ENCODE assay signal across 16 cellular contexts in genomic region chr5:133357758-133358157, GRCh38.
DNase-seq lines count a peak whose midpoint lies in the region; ATAC-seq and TF ChIP-seq lines count a peak whose summit lies in the region.
"Had no signal": no experiment of that assay in that cellular context is flagged by ENCODE, and none has a peak within 500 bp of the region (broad histone marks: within the 10 kb centered on the region; RNA-seq: fewer than 3 reads in every experiment).

No MANE protein-coding gene starts in this region.

- H4K20me1 ChIP-seq in smooth muscle cell (ENCODE audit: low read depth), result no peaks in the 10 kb centered on the region
- H4K20me1 ChIP-seq: BLaER1 had no signal

- no peaks in the 10 kb centered on the region for H3F3A ChIP-seq in smooth muscle cell (ENCODE audit: low read depth)

- no peaks in the 10 kb centered on the region for H3K36me3 Mint-ChIP-seq in nephron progenitor cell (ENCODE audit: low read depth)

- H3K36me3 ChIP-seq in right atrium auricular region (no peaks in the 10 kb centered on the region), smooth muscle cell (ENCODE audit: low read depth) (no peaks in the 10 kb centered on the region)
- H3K36me3 ChIP-seq: BLaER1 had no signal

- H3K4me1 Mint-ChIP-seq in nephron progenitor cell, result peaks cover 91% of the 10 kb centered on the region
- H3K4me1 Mint-ChIP-seq: CD8-positive, alpha-beta memory T cell had no signal

- no peak overlapping the region for H3K4me3 Mint-ChIP-seq in nephron progenitor cell
- H3K4me3 Mint-ChIP-seq: CD8-positive, alpha-beta memory T cell had no signal

- H3K27me3 ChIP-seq in right atrium auricular region (no peaks in the 10 kb centered on the region), smooth muscle cell (ENCODE audit: low read depth) (no peaks in the 10 kb centered on the region)
- H3K27me3 ChIP-seq: BLaER1 had no signal

- peak; percentile 48 for DNase-seq in right atrium auricular region (ENCODE audit: low spot score)
- DNase-seq in left ventricle myocardium superior, result no peak
- DNase-seq in nephron progenitor cell, result no peak
- DNase-seq in smooth muscle cell (lab: John Stamatoyannopoulos, UW; ENCODE audit: unreplicated experiment), result no peak
- DNase-seq in HK-2 (ENCODE audit: unreplicated experiment), result no peak
- DNase-seq in left colon, result no peak
- no peak for DNase-seq in T1000 (lab: John Stamatoyannopoulos, UW)
- DNase-seq: 8988T; AML-193; Caco-2; CD8-positive, alpha-beta memory T cell; DND-41; GDM1; HCEC 1CT; IMR-90 had no signal

- peaks cover 10% of the 10 kb centered on the region for H3K27me3 Mint-ChIP-seq in nephron progenitor cell (ENCODE audit: low read depth, poor library complexity)

- intact Hi-C loops in left ventricle myocardium superior (cut with micrococcal nuclease) (no loop called here), left colon (cut with DNase I, micrococcal nuclease) (no loop called here)

- H3K9ac ChIP-seq in smooth muscle cell (ENCODE audit: low read depth), result no peak overlapping the region
- H3K9ac ChIP-seq: BLaER1 had no signal

- peak overlapping the region; percentile 64 for H3K27ac Mint-ChIP-seq in nephron progenitor cell
- H3K27ac Mint-ChIP-seq: CD8-positive, alpha-beta memory T cell had no signal

- H3K9me3 ChIP-seq in right atrium auricular region, result no peaks in the 10 kb centered on the region
- H3K9me3 ChIP-seq in smooth muscle cell (replicated peaks; ENCODE audit: low read depth), result no peaks in the 10 kb centered on the region
- H3K9me3 ChIP-seq: BLaER1, Caco-2 had no signal

- ATAC-seq in left ventricle myocardium superior (no peak), left colon (no peak)

- no peak overlapping the region for H3K4me2 ChIP-seq in smooth muscle cell
- H3K4me2 ChIP-seq: BLaER1 had no signal

- H3K4me3 ChIP-seq in right atrium auricular region (no peak overlapping the region), smooth muscle cell (no peak overlapping the region)
- H3K4me3 ChIP-seq: BLaER1 had no signal

- H3K4me1 ChIP-seq in right atrium auricular region, result no peaks in the 10 kb centered on the region
- H3K4me1 ChIP-seq in smooth muscle cell (ENCODE audit: low read depth), result peaks cover 10% of the 10 kb centered on the region
- H3K4me1 ChIP-seq: BLaER1, Caco-2 had no signal

- no peak overlapping the region for H3K27ac ChIP-seq in right atrium auricular region
- H3K27ac ChIP-seq in smooth muscle cell (ENCODE audit: low read depth), result no peak overlapping the region
- H3K27ac ChIP-seq: BLaER1 had no signal

- peak overlapping the region; percentile 57 for H2AFZ ChIP-seq in smooth muscle cell (ENCODE audit: low read depth)

- TF ChIP-seq CTCF in right atrium auricular region (IDR thresholded peaks at IDR 0.05), result no peak
- TF ChIP-seq CTCF in nephron progenitor cell (IDR thresholded peaks at IDR 0.05), result no peak
- TF ChIP-seq CTCF in smooth muscle cell (IDR thresholded peaks at IDR 0.05; ENCODE audit: borderline replicate concordance, insufficient read depth, poor library complexity, severe bottlenecking), result no peak

- H3K9me3 Mint-ChIP-seq in nephron progenitor cell, result no peaks in the 10 kb centered on the region
- H3K9me3 Mint-ChIP-seq: CD8-positive, alpha-beta memory T cell had no signal

- no peaks in the 10 kb centered on the region for H3K79me2 ChIP-seq in smooth muscle cell (ENCODE audit: low read depth)

- WGBS in smooth muscle cell (ENCODE audit: low lambda C conversion rate), result 100% methylated on average over 4 of the region's 4 CpGs
